In genomic region chr9:122614362-122614761, GRCh38 we compare ENCODE assay signal across 33 cellular contexts. TPM values are rescaled to one million over a fixed set of nuclear protein-coding genes. Genes with fewer than 3 reads are reported as not detected.
"Had no signal": no experiment of that assay in that cellular context is flagged by ENCODE, and none has a peak within 500 bp of the region (broad histone marks: within the 10 kb centered on the region; RNA-seq: fewer than 3 reads in every experiment).

A gene with protein sequence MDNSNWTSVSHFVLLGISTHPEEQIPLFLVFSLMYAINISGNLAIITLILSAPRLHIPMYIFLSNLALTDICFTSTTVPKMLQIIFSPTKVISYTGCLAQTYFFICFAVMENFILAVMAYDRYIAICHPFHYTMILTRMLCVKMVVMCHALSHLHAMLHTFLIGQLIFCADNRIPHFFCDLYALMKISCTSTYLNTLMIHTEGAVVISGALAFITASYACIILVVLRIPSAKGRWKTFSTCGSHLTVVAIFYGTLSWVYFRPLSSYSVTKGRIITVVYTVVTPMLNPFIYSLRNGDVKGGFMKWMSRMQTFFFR (plus strand): TSS chr9:122614738. CDS start chr9:122614738, 0 bp downstream.

- H3K4me1 ChIP-seq: neural progenitor cell, parathyroid adenoma, psoas muscle, spleen, thyroid gland, tibial nerve, upper lobe of right lung, uterus had no signal

- H3K9ac ChIP-seq: neural progenitor cell, parathyroid adenoma had no signal

- ATAC-seq: naive thymus-derived CD4-positive, alpha-beta T cell; natural killer cell; psoas muscle; right cardiac atrium; sciatic nerve; stimulated activated naive CD8-positive, alpha-beta T cell treated with anti-CD3 and anti-CD28 coated beads, Interleukin-15, amount 100 ng/mL, for 72 hours; stimulated activated naive CD8-positive, alpha-beta T cell treated with anti-CD3 and anti-CD28 coated beads, Interleukin-15, Interleukin-2, amounts not matched to agents 100 U/mL and 50 U/mL, for 24 hours; upper lobe of right lung had no signal

- H3K4me2 ChIP-seq: neural progenitor cell, smooth muscle cell had no signal

- H3K79me2 ChIP-seq: parathyroid adenoma had no signal

- DNase-seq: naive thymus-derived CD4-positive, alpha-beta T cell; natural killer cell; occipital lobe; ovary; posterior cingulate gyrus; psoas muscle; right cardiac atrium; spleen; stimulated activated CD4-positive, alpha-beta T cell treated with anti-CD3 and anti-CD28 coated beads, Interleukin-12 subunit alpha, Interleukin-12 subunit beta, amount 100 ng/mL, for 4 hours; stimulated activated CD4-positive, alpha-beta T cell treated with anti-CD3 and anti-CD28 coated beads, Interleukin-1b, Interleukin-23, amount 100 ng/mL, for 48 hours; stimulated activated CD4-positive, alpha-beta T cell treated with anti-CD3 and anti-CD28 coated beads, Interleukin-4, amount 100 ng/mL, for 1 hour; stimulated activated CD4-positive, alpha-beta T cell treated with anti-CD3 and anti-CD28 coated beads, Interleukin-4, amount 100 ng/mL, for 4 hours; stimulated activated CD8-positive, alpha-beta memory T cell treated with anti-CD3 and anti-CD28 coated beads, Interleukin-4, amount 100 ng/mL, for 48 hours; stimulated activated naive CD4-positive, alpha-beta T cell; stimulated activated naive CD8-positive, alpha-beta T cell treated with anti-CD3 and anti-CD28 coated beads, Interleukin-15, amount 100 ng/mL, for 72 hours; stimulated activated naive CD8-positive, alpha-beta T cell treated with anti-CD3 and anti-CD28 coated beads, Interleukin-15, Interleukin-2, amounts not matched to agents 100 U/mL and 50 U/mL, for 24 hours; substantia nigra; thyroid gland; upper lobe of right lung; uterus had no signal

- H3K27me3 ChIP-seq: neural progenitor cell, ovary, thyroid gland, tibial nerve, upper lobe of right lung, uterus had no signal

- H3K36me3 ChIP-seq: neural progenitor cell, ovary, spleen, thoracic aorta, thyroid gland, tibial nerve, upper lobe of right lung had no signal

- H3K9me3 ChIP-seq: ovary, thoracic aorta, thyroid gland, upper lobe of right lung, uterus had no signal

- H2AFZ ChIP-seq: neural progenitor cell, parathyroid adenoma had no signal

- H3K27ac ChIP-seq: neural progenitor cell, ovary, parathyroid adenoma, psoas muscle, skin epidermis, spleen, thoracic aorta, thyroid gland, tibial nerve, upper lobe of right lung, uterus had no signal

- H3K4me3 ChIP-seq: neural progenitor cell, ovary, psoas muscle, skin epidermis, smooth muscle cell, spleen, thoracic aorta, thyroid gland, tibial nerve, upper lobe of right lung, uterus had no signal

RNA-seq across cellular contexts. Expression of the gene that starts here (rescaled TPM):
- total RNA-seq: natural killer cell, occipital lobe, osteoblast, ovary, progenitor cell of endocrine pancreas, psoas muscle, renal cortical epithelial cell, right cardiac atrium, sciatic nerve, smooth muscle cell, spleen, temporal lobe, thoracic aorta, thyroid gland, upper lobe of right lung, urinary bladder, uterus had no signal
- polyA plus RNA-seq: naive thymus-derived CD4-positive, alpha-beta T cell; neural cell; ovary; psoas muscle; right cardiac atrium; smooth muscle cell; spleen; urinary bladder had no signal
